Comparison of ENCODE assay signal across 9 cellular contexts in genomic region chr1:67851800-67852199, GRCh38. TPM values are rescaled to one million over a fixed set of nuclear protein-coding genes. Genes with fewer than 3 reads are reported as not detected.
"Had no signal": no experiment of that assay in that cellular context is flagged by ENCODE, and none has a peak within 500 bp of the region (broad histone marks: within the 10 kb centered on the region; RNA-seq: fewer than 3 reads in every experiment).

No MANE protein-coding gene starts in this region.

- H3K27ac Mint-ChIP-seq: GM23338, H9, IgD-negative memory B cell had no signal

- H2AFZ ChIP-seq: GM23338 had no signal

- DNase-seq: H9, HCEC 1CT, KBM-7 had no signal

- H3K4me2 ChIP-seq: GM23338, KMS-11 had no signal

- H3K27ac ChIP-seq: HL-60, KMS-11 had no signal

- H3K4me3 Mint-ChIP-seq: GM23338, H9, IgD-negative memory B cell had no signal

- H3K9me3 Mint-ChIP-seq: GM23338, H9, IgD-negative memory B cell had no signal

- FAIRE-seq: H1, H54 had no signal

- H3K9ac ChIP-seq: KMS-11 had no signal

- ATAC-seq: GM23338 had no signal

- H3K4me3 ChIP-seq: GM23338 had no signal

- H3K36me3 Mint-ChIP-seq: IgD-negative memory B cell had no signal

- H3K4me1 Mint-ChIP-seq: IgD-negative memory B cell had no signal

RNA-seq across cellular contexts. Expression of gene GNG12, which starts 18.5 kb away (rescaled TPM):
- polyA plus RNA-seq: IgD-negative memory B cell had no signal
